In the genomic region with DNA sequence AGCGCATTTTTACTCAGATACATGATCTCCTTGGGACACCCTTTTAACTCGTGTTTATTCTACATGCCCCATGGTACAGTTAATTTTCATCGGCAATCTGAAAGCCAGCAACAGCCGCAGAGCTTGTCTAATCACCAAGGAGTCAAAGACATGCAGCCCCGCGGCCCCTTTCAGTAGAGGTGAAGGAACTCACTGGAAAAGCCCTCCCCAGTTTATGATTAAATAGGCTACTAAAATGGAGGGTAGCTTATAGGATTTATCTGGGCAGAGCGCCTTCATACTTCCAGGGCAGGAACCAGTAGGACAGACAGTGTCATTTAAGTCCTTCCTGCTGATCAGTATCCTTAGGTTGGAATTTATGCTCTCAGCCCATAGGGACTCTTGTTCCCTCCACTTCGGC, we compare ENCODE assay signal across 25 cellular contexts.
"Had no signal": no experiment of that assay in that cellular context is flagged by ENCODE, and none has a peak within 500 bp of the region (broad histone marks: within the 10 kb centered on the region; RNA-seq: fewer than 3 reads in every experiment).

No MANE protein-coding gene starts in this region.

- H3K9me3 ChIP-seq: colonic mucosa, esophagus squamous epithelium, gastrocnemius medialis, heart right ventricle, lower lobe of right lung had no signal

- H3K4me3 ChIP-seq: colonic mucosa, esophagus squamous epithelium, gastrocnemius medialis, heart right ventricle, lower lobe of right lung had no signal

- H3K36me3 ChIP-seq: colonic mucosa had no signal

- H3K27ac ChIP-seq: colonic mucosa, epithelial cell of prostate, esophagus squamous epithelium, gastrocnemius medialis, heart right ventricle, lower lobe of right lung had no signal

- DNase-seq: cerebellar nuclear complex; colonic mucosa; cortex of kidney; effector CD8-positive, alpha-beta T cell; effector memory CD8-positive, alpha-beta T cell; endodermal cell; erythroblast; esophagus squamous epithelium; foreskin fibroblast; foreskin melanocyte; gastrocnemius medialis; glutamatergic neuron; head of caudate nucleus; heart right ventricle; hippocampal formation; left colon; left ventricle myocardium superior; lower lobe of right lung; mesendoderm; midbrain had no signal

- H3K9me3 Mint-ChIP-seq: dendritic cell treated with granulocyte-macrophage colony-stimulating factor and Interleukin-4, amounts not matched to agents 40 ng/mL and 50 ng/mL, for 4 days; effector memory CD8-positive, alpha-beta T cell; endodermal cell; memory B cell had no signal

- H3K27me3 Mint-ChIP-seq: effector memory CD8-positive, alpha-beta T cell; memory B cell had no signal

- H3K4me1 ChIP-seq: colonic mucosa had no signal

- H3K4me3 Mint-ChIP-seq: dendritic cell treated with granulocyte-macrophage colony-stimulating factor and Interleukin-4, amounts not matched to agents 40 ng/mL and 50 ng/mL, for 4 days; effector memory CD8-positive, alpha-beta T cell; endodermal cell; memory B cell had no signal

- H3K27ac Mint-ChIP-seq: dendritic cell treated with granulocyte-macrophage colony-stimulating factor and Interleukin-4, amounts not matched to agents 40 ng/mL and 50 ng/mL, for 4 days; effector memory CD8-positive, alpha-beta T cell; endodermal cell; memory B cell had no signal

- H3K27me3 ChIP-seq: colonic mucosa, esophagus squamous epithelium, gastrocnemius medialis, heart right ventricle had no signal

- ATAC-seq: effector memory CD8-positive, alpha-beta T cell; esophagus mucosa; gastrocnemius medialis; heart right ventricle; left colon; left lobe of liver; left ventricle myocardium superior; lower lobe of right lung had no signal
